In genomic region chr10:71260622-71261325, GRCh38 we compare ENCODE assay signal across 12 cellular contexts. TPM values are rescaled to one million over a fixed set of nuclear protein-coding genes. Genes with fewer than 3 reads are reported as not detected.
DNase-seq lines count a peak whose midpoint lies in the region; ATAC-seq and TF ChIP-seq lines count a peak whose summit lies in the region.
"Had no signal": no experiment of that assay in that cellular context is flagged by ENCODE, and none has a peak within 500 bp of the region (broad histone marks: within the 10 kb centered on the region; RNA-seq: fewer than 3 reads in every experiment).

No MANE protein-coding gene starts in this region.

- H3K4me3 ChIP-seq in BLaER1 treated with 17β-estradiol and CSF1 and Interleukin-3, amounts not matched to agents 10 nM and 100 nM, result no peak overlapping the region
- no peak overlapping the region for H3K4me3 ChIP-seq in SK-N-SH (ENCODE audit: low read depth in 2 of 2, low read length in 1 of 2)
- no peak overlapping the region for H3K4me3 ChIP-seq in fibroblast of villous mesenchyme (ENCODE audit: low read depth, low read length)
- no peak overlapping the region for H3K4me3 ChIP-seq in right lobe of liver
- H3K4me3 ChIP-seq: sigmoid colon had no signal

- peaks cover 11% of the 10 kb centered on the region for H3F3A ChIP-seq in SK-N-SH (replicated peaks; ENCODE audit: insufficient read depth)

- H3K79me2 ChIP-seq in SK-N-SH (ENCODE audit: insufficient read depth), result peaks cover 82% of the 10 kb centered on the region

- no peaks in the 10 kb centered on the region for H3K36me3 ChIP-seq in BLaER1 treated with 17β-estradiol and CSF1 and Interleukin-3, amounts not matched to agents 10 nM and 100 nM
- peaks cover 0 to 2% of the 10 kb centered on the region in 2 experiments for H3K36me3 ChIP-seq in SK-N-SH (replicated peaks in 1 of 2; ENCODE audit: control insufficient read depth in 1 of 2, insufficient read depth in 2 of 2, low read length in 1 of 2)
- no peaks in the 10 kb centered on the region for H3K36me3 ChIP-seq in right lobe of liver
- H3K36me3 ChIP-seq: sigmoid colon had no signal

- H3K9me2 ChIP-seq in SK-N-SH, result no peaks in the 10 kb centered on the region

- no peak overlapping the region for H2AFZ ChIP-seq in SK-N-SH (ENCODE audit: low read depth)

- POLR2A ChIA-PET in SK-N-SH (lab: Yijun Ruan, JAX), result interaction anchor here (0.9 to 2.6 kb wide), 7 partner anchors 8 to 48 kb away, joined by 3 to 8 read pairs (median 4); no protein-coding TSS in a partner anchor

- peaks cover 0 to 41% (median 0%) of the 10 kb centered on the region in 11 experiments; a peak in 5 of 22 replicates for H4K20me1 ChIP-seq in BLaER1 treated with 17β-estradiol and CSF1 and Interleukin-3, amounts not matched to agents 10 nM and 100 nM
- peaks cover 18% of the 10 kb centered on the region; the same call in 1 of the 2 replicates for H4K20me1 ChIP-seq in SK-N-SH (ENCODE audit: insufficient read depth)

- H3K9me3 ChIP-seq in BLaER1 treated with 17β-estradiol and CSF1 and Interleukin-3, amounts not matched to agents 10 nM and 100 nM (replicated peaks in 1 of 11), result no peaks in the 10 kb centered on the region
- H3K9me3 ChIP-seq in SK-N-SH (no peaks in the 10 kb centered on the region), right lobe of liver (no peaks in the 10 kb centered on the region)
- H3K9me3 ChIP-seq: sigmoid colon had no signal

- CTCF ChIA-PET in SK-N-SH (lab: Yijun Ruan, JAX), result interaction anchor here (0.8 to 9.3 kb wide), 9 partner anchors 9 to 358 kb away, joined by 3 to 106 read pairs (median 7); no protein-coding TSS in a partner anchor

- peak in 1 of 2 experiments; percentile 53; a peak in 1 of 4 replicates for TF ChIP-seq EP300 in SK-N-SH (IDR thresholded peaks at IDR 0.05; ENCODE audit: borderline replicate concordance in 1 of 2, low read depth in 1 of 2, low read length in 1 of 2)

- H3K27ac ChIP-seq in BLaER1 treated with 17β-estradiol and CSF1 and Interleukin-3, amounts not matched to agents 10 nM and 100 nM, result no peak overlapping the region
- H3K27ac ChIP-seq in SK-N-SH (ENCODE audit: low read depth in 2 of 2, low read length in 1 of 2) (peak overlapping the region; percentile 74 to 94), right lobe of liver (no peak overlapping the region)
- H3K27ac ChIP-seq: sigmoid colon had no signal

- DNase-seq in SK-N-SH, result no peak
- DNase-seq in fibroblast of villous mesenchyme (ENCODE audit: low read depth), result peak; percentile 91
- peak in 40 of 56 donors; percentile 14 to 82 (median 43) for DNase-seq in nucleus accumbens (lab: John Stamatoyannopoulos, UW)
- no peak for DNase-seq in stimulated activated CD4-positive, alpha-beta T cell treated with anti-CD3 and anti-CD28 coated beads, Interleukin-4, amount 100 ng/mL, for 1 hour
- DNase-seq in right lobe of liver, result no peak
- DNase-seq in activated CD4-positive, alpha-beta T cell treated with anti-CD3 and anti-CD28 coated beads, Interleukin-2, amount 50 U/mL, for 1 hour, result no peak
- DNase-seq: Calu3; effector CD8-positive, alpha-beta T cell; NCI-H1105; sigmoid colon had no signal

- intact Hi-C loops in right lobe of liver (cut with DNase I), result no loop called here

- TF ChIP-seq POLR2A in right lobe of liver (IDR thresholded peaks at IDR 0.05), result no peak

- 12% methylated on average over 5 of the region's 13 CpGs for WGBS in SK-N-SH (ENCODE audit: low lambda C conversion rate)
- 70% methylated on average over 4 of the region's 13 CpGs for WGBS in right lobe of liver (ENCODE audit: insufficient coverage, low coverage, low lambda C conversion rate, missing lambda C conversion rate)

- H3K4me2 ChIP-seq in BLaER1 treated with 17β-estradiol and CSF1 and Interleukin-3, amounts not matched to agents 10 nM and 100 nM, result peak overlapping the region in 10 of 11 experiments; percentile 7 to 69 (median 54); a peak in 13 of 22 replicates
- peak overlapping the region; percentile 70 for H3K4me2 ChIP-seq in SK-N-SH

- ATAC-seq in HG03571 (IDR thresholded peaks at IDR 0.05; ENCODE audit: unreplicated experiment), result no peak
- ATAC-seq in right lobe of liver, result no peak

- 0 out of 22 replicates have a peak overlapping the region, but pooled peaks of 1 of the 11 experiments have one; percentile 0 for H3K9ac ChIP-seq in BLaER1 treated with 17β-estradiol and CSF1 and Interleukin-3, amounts not matched to agents 10 nM and 100 nM
- H3K9ac ChIP-seq in SK-N-SH, result peak overlapping the region; percentile 43; the same call in 1 of the 2 replicates

- H3K4me1 ChIP-seq in BLaER1 treated with 17β-estradiol and CSF1 and Interleukin-3, amounts not matched to agents 10 nM and 100 nM, result peaks cover 29 to 80% (median 58%) of the 10 kb centered on the region in 10 experiments
- peaks cover 34 to 95% of the 10 kb centered on the region in 2 experiments for H3K4me1 ChIP-seq in SK-N-SH (ENCODE audit: control insufficient read depth in 1 of 2, insufficient read depth in 2 of 2, low read depth in 1 of 2, low read length in 1 of 2)
- no peaks in the 10 kb centered on the region for H3K4me1 ChIP-seq in right lobe of liver

- TF ChIP-seq RAD21 in SK-N-SH (IDR thresholded peaks at IDR 0.05; ENCODE audit: low read length), result no peak

- H3K27me3 ChIP-seq in BLaER1 treated with 17β-estradiol and CSF1 and Interleukin-3, amounts not matched to agents 10 nM and 100 nM, result peaks cover 0 to 11% (median 0%) of the 10 kb centered on the region in 11 experiments; a peak in 6 of 22 replicates
- no peaks in the 10 kb centered on the region for H3K27me3 ChIP-seq in SK-N-SH (ENCODE audit: insufficient read depth)
- no peaks in the 10 kb centered on the region for H3K27me3 ChIP-seq in right lobe of liver
- H3K27me3 ChIP-seq: sigmoid colon had no signal

- TF ChIP-seq CTCF in SK-N-SH (IDR thresholded peaks at IDR 0.05), result no peak; the same call in 1 of the 2 replicates
- no peak for TF ChIP-seq CTCF in fibroblast of villous mesenchyme (IDR thresholded peaks at IDR 0.05; ENCODE audit: insufficient read depth, low read depth, low read length)
- no peak for TF ChIP-seq CTCF in right lobe of liver (IDR thresholded peaks at IDR 0.05)

TF ChIP-seq in SK-N-SH, 30 proteins besides CTCF, POLR2A, EP300 and RAD21 (continues in another document):
- TF ChIP-seq RFX5 (IDR thresholded peaks at IDR 0.05; ENCODE audit: low read length) (no peak), IRF3 (IDR thresholded peaks at IDR 0.05; ENCODE audit: low read depth, low read length) (no peak), SIN3A (IDR thresholded peaks at IDR 0.05; ENCODE audit: borderline replicate concordance, low read depth, low read length) (no peak), MXI1 (IDR thresholded peaks at IDR 0.05; ENCODE audit: low read depth, low read length) (no peak), POLR2AphosphoS5 (IDR thresholded peaks at IDR 0.05; ENCODE audit: low read depth, low read length) (no peak), REST (IDR thresholded peaks at IDR 0.05; ENCODE audit: low read depth, low read length) (no peak), FOXJ3 (CRISPR knock-in tag; IDR thresholded peaks at IDR 0.05) (no peak)

RNA-seq across cellular contexts. Expression of gene UNC5B, which starts 48.4 kb away (rescaled TPM):
- polyA plus RNA-seq in SK-N-SH (2012; rRNA removed), result 12.2 and 13.8 TPM in 2 replicates
- 7.9 and 13.9 TPM in 2 replicates for polyA plus RNA-seq in SK-N-SH (2012; cell fraction: cytosol; rRNA removed)
- polyA plus RNA-seq in SK-N-SH (2012; cell fraction: nucleus; rRNA removed), result 19.4 and 24.8 TPM in 2 replicates
- total RNA-seq in fibroblast of villous mesenchyme, result 9.9 and 37.0 TPM in 2 replicates
- 1 to 10 TPM; 1.0 to 6.2 (median 2.1) TPM for total RNA-seq in right lobe of liver

RNA-seq across cellular contexts. Expression of gene SLC29A3, which starts 58.3 kb away (rescaled TPM):
- 3.8 and 4.6 TPM in 2 replicates for polyA plus RNA-seq in SK-N-SH (2012; rRNA removed)
- polyA plus RNA-seq in SK-N-SH (2012; cell fraction: cytosol; rRNA removed), result 2.2 and 3.1 TPM in 2 replicates
- 3.6 and 4.6 TPM in 2 replicates for polyA plus RNA-seq in SK-N-SH (2012; cell fraction: nucleus; rRNA removed)
- 1.6 and 2.2 TPM in 2 replicates for total RNA-seq in fibroblast of villous mesenchyme
- 10 to 100 TPM in 2 of 6 experiments, 1 to 10 TPM in 4; 5.7 to 17.4 (median 7.7) TPM for total RNA-seq in right lobe of liver

Comparison
In these comparisons a context has a peak if more than half of its experiments do, and no peak if none do; other contexts are left out.
1. H3K27ac ChIP-seq: peak in SK-N-SH (2 of 2); none in BLaER1 treated with 17β-estradiol and CSF1 and Interleukin-3, amounts not matched to agents 10 nM and 100 nM (0 of 11) and right lobe of liver (0 of 3).
2. DNase-seq: peak in fibroblast of villous mesenchyme (single experiment) and nucleus accumbens (40 of 56); none in SK-N-SH (single experiment), stimulated activated CD4-positive, alpha-beta T cell treated with anti-CD3 and anti-CD28 coated beads, Interleukin-4, amount 100 ng/mL, for 1 hour (single experiment), right lobe of liver (0 of 3) and activated CD4-positive, alpha-beta T cell treated with anti-CD3 and anti-CD28 coated beads, Interleukin-2, amount 50 U/mL, for 1 hour (single experiment).